16 cellular contexts compared by ENCODE assay signal in the genomic region with DNA sequence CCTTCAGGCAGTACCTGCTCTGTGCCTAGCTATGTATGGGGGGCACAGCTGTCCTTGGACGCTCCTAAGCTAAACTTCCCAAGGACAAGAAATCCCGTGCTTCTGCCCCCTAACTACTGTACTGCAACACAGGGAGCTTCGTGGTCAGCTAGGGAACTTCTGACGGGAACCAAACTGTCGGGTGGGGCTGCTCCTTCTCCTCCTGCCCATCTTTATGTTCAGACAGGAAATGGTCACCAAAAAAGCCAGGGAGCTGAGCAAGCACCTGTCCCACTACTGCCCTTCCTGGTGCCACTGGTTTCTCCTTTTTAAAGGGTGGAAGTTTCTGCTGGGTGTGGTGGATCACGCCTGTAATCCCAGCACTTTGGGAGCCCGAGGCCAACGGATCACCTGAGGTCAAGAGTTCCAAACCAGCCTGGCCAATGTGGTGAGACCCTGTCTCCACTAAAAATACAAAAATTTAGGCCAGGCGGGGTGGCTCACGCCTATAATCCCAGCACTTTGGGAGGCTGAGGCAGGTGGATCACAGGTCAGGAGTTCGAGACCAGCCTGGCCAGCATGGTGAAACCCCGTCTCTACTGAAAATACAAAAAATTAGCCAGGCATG. TPM values are rescaled to one million over a fixed set of nuclear protein-coding genes. Genes with fewer than 3 reads are reported as not detected.
DNase-seq lines count a peak whose midpoint lies in the region; ATAC-seq and TF ChIP-seq lines count a peak whose summit lies in the region.
"Had no signal": no experiment of that assay in that cellular context is flagged by ENCODE, and none has a peak within 500 bp of the region (broad histone marks: within the 10 kb centered on the region; RNA-seq: fewer than 3 reads in every experiment).

No MANE protein-coding gene starts in this region.

- no peaks in the 10 kb centered on the region for H3K27me3 ChIP-seq in esophagus muscularis mucosa
- no peaks in the 10 kb centered on the region for H3K27me3 ChIP-seq in hepatocyte
- H3K27me3 ChIP-seq: dorsolateral prefrontal cortex had no signal

- H3K27me3 Mint-ChIP-seq in osteocyte (ENCODE audit: unreplicated experiment): no peaks in the 10 kb centered on the region
- H3K27me3 Mint-ChIP-seq: natural killer cell treated with Interleukin-12 subunit alpha and Interleukin-12 subunit beta and Interleukin-15 and Interleukin-18, amount 100 ng/mL, for 72 hours had no signal

- intact Hi-C loops in esophagus muscularis mucosa (cut with DNase I) (no loop called here), lower leg skin (cut with DNase I; ENCODE audit: low total_unique reads) (no loop called here)

- DNase-seq in A172 (ENCODE audit: low spot score): peak; percentile 54
- DNase-seq in M059J (ENCODE audit: low read depth): peak; percentile 31
- no peak for DNase-seq in esophagus muscularis mucosa (ENCODE audit: extremely low spot score)
- no peak for DNase-seq in osteocyte (ENCODE audit: extremely low spot score, unreplicated experiment)
- DNase-seq in lower leg skin (ENCODE audit: low spot score in 2 of 2): no peak
- DNase-seq in NCI-H2196 (lab: John Stamatoyannopoulos, UW; ENCODE audit: unreplicated experiment): no peak
- DNase-seq in hepatocyte (ENCODE audit: low spot score): no peak
- DNase-seq: activated CD4-positive, alpha-beta T cell treated with anti-CD3 and anti-CD28 coated beads, Interleukin-2, amount 50 U/mL, for 1 hour; DMS 273 treated with DMSO at 0.1 percent for 48 hours; dorsolateral prefrontal cortex; NCI-H2029 treated with DMSO at 0.1 percent for 48 hours; NCI-H748 treated with DMSO at 0.1 percent for 48 hours had no signal

- TF ChIP-seq POLR2A in esophagus muscularis mucosa (IDR thresholded peaks at IDR 0.05; ENCODE audit: low read depth) (no peak), lower leg skin (IDR thresholded peaks at IDR 0.05) (no peak)

- peak overlapping the region; percentile 82 for H3K27ac Mint-ChIP-seq in osteocyte (ENCODE audit: unreplicated experiment)
- H3K27ac Mint-ChIP-seq: T-helper 2 cell treated with Interferon-gamma antibody and Interleukin-4, amounts not matched to agents 5 μg/mL and 100 μg/mL, for 36 hours had no signal

- TF ChIP-seq CTCF in esophagus muscularis mucosa (IDR thresholded peaks at IDR 0.05) (no peak), osteocyte (IDR thresholded peaks at IDR 0.05) (no peak), lower leg skin (IDR thresholded peaks at IDR 0.05) (no peak), hepatocyte (IDR thresholded peaks at IDR 0.05; ENCODE audit: poor library complexity) (no peak)

- peaks cover 97 to 100% (median 100%) of the 10 kb centered on the region in 4 donors for H3K4me1 ChIP-seq in esophagus muscularis mucosa
- peaks cover 56% of the 10 kb centered on the region for H3K4me1 ChIP-seq in hepatocyte (ENCODE audit: insufficient read depth)

- no peaks in the 10 kb centered on the region for H3K9me2 ChIP-seq in hepatocyte (replicated peaks; ENCODE audit: insufficient read depth)

- no peak overlapping the region for H3K4me3 ChIP-seq in esophagus muscularis mucosa
- H3K4me3 ChIP-seq in lower leg skin (ENCODE audit: low read depth, poor library complexity, severe bottlenecking): no peak overlapping the region
- H3K4me3 ChIP-seq in hepatocyte: no peak overlapping the region
- H3K4me3 ChIP-seq: dorsolateral prefrontal cortex had no signal

- H3K27ac ChIP-seq in esophagus muscularis mucosa (replicated peaks in 1 of 4) (peak overlapping the region; percentile 86 to 95 (median 91)), hepatocyte (no peak overlapping the region)

- H3K9me3 ChIP-seq in esophagus muscularis mucosa (no peaks in the 10 kb centered on the region), hepatocyte (ENCODE audit: low read depth) (no peaks in the 10 kb centered on the region)

- H3K9me3 Mint-ChIP-seq in osteocyte (ENCODE audit: unreplicated experiment): no peaks in the 10 kb centered on the region
- H3K9me3 Mint-ChIP-seq: natural killer cell treated with Interleukin-12 subunit alpha and Interleukin-12 subunit beta and Interleukin-15 and Interleukin-18, amount 100 ng/mL, for 72 hours; T-helper 2 cell treated with Interferon-gamma antibody and Interleukin-4, amounts not matched to agents 5 μg/mL and 100 μg/mL, for 36 hours had no signal

- H3K36me3 Mint-ChIP-seq in osteocyte (ENCODE audit: unreplicated experiment): no peaks in the 10 kb centered on the region
- H3K36me3 Mint-ChIP-seq: natural killer cell treated with Interleukin-12 subunit alpha and Interleukin-12 subunit beta and Interleukin-15 and Interleukin-18, amount 100 ng/mL, for 72 hours had no signal

- H3K4me3 Mint-ChIP-seq in osteocyte (ENCODE audit: unreplicated experiment): no peak overlapping the region
- H3K4me3 Mint-ChIP-seq: natural killer cell treated with Interleukin-12 subunit alpha and Interleukin-12 subunit beta and Interleukin-15 and Interleukin-18, amount 100 ng/mL, for 72 hours; T-helper 2 cell treated with Interferon-gamma antibody and Interleukin-4, amounts not matched to agents 5 μg/mL and 100 μg/mL, for 36 hours had no signal

- H3K79me2 ChIP-seq in hepatocyte: peaks cover 91% of the 10 kb centered on the region

- no peak overlapping the region for H2AFZ ChIP-seq in hepatocyte

- no peak for TF ChIP-seq EP300 in esophagus muscularis mucosa (IDR thresholded peaks at IDR 0.05)

- H3K36me3 ChIP-seq in esophagus muscularis mucosa (peaks cover 0 to 9% (median 0%) of the 10 kb centered on the region in 4 donors), hepatocyte (replicated peaks; ENCODE audit: insufficient read depth, low read depth) (no peaks in the 10 kb centered on the region)

- peaks cover 76% of the 10 kb centered on the region for H3K4me1 Mint-ChIP-seq in osteocyte (ENCODE audit: unreplicated experiment)

- no peak overlapping the region for H3K4me2 ChIP-seq in hepatocyte

- 81% methylated on average over 10 of the region's 12 CpGs for WGBS in esophagus muscularis mucosa
- WGBS in lower leg skin, 2 donors: 71 to 74% methylated on average over 12 of the region's 12 CpGs
- WGBS in hepatocyte (ENCODE audit: low lambda C conversion rate, missing lambda C conversion rate): 89% methylated on average over 12 of the region's 12 CpGs

- no peak for ATAC-seq in GM18867 (IDR thresholded peaks at IDR 0.05; ENCODE audit: unreplicated experiment)
- ATAC-seq: natural killer cell treated with Interleukin-12 subunit alpha and Interleukin-12 subunit beta and Interleukin-15 and Interleukin-18, amount 100 ng/mL, for 72 hours; sciatic nerve had no signal

- H4K20me1 ChIP-seq in hepatocyte (ENCODE audit: insufficient read depth, poor library complexity, severe bottlenecking): peaks cover 39% of the 10 kb centered on the region

RNA-seq across cellular contexts. Expression of gene PXN, which starts 26.6 kb away (rescaled TPM):
- 136 and 156 TPM in 2 replicates for total RNA-seq in A172 (2014; rRNA removed; shearing (Covaris generic))
- 77.5 and 110 TPM in 2 replicates for total RNA-seq in M059J (2014; rRNA removed; shearing (Covaris generic))
- total RNA-seq in esophagus muscularis mucosa: 10 to 100 TPM; 51.9 to 89.4 (median 71.9) TPM
- 76.7 and 79.9 TPM in 2 replicates for total RNA-seq in osteocyte
- total RNA-seq in lower leg skin: 10 to 100 TPM; 36.3 to 54.0 (median 49.8) TPM
- 26.7 and 30.4 TPM in 2 replicates for total RNA-seq in hepatocyte
- polyA plus RNA-seq in hepatocyte: 61.7 and 69.3 TPM in 2 replicates

RNA-seq across cellular contexts. Expression of gene RPLP0, which starts 38.0 kb away (rescaled TPM):
- 2,135 and 2,569 TPM in 2 replicates for total RNA-seq in A172 (2014; rRNA removed; shearing (Covaris generic))
- 1,663 and 2,281 TPM in 2 replicates for total RNA-seq in M059J (2014; rRNA removed; shearing (Covaris generic))
- total RNA-seq in esophagus muscularis mucosa (1,000 to 10,000 TPM; 2,092 to 2,985 (median 2,271) TPM), osteocyte (2,037 TPM in 2 replicates), lower leg skin (1,000 to 10,000 TPM; 2,664 to 4,654 (median 3,612) TPM), hepatocyte (3,730 and 3,982 TPM in 2 replicates)
- polyA plus RNA-seq in hepatocyte: 775 and 798 TPM in 2 replicates

RNA-seq across cellular contexts. Expression of gene GCN1, which starts 44.4 kb away (rescaled TPM):
- 41.5 and 43.4 TPM in 2 replicates for total RNA-seq in A172 (2014; rRNA removed; shearing (Covaris generic))
- total RNA-seq in M059J (2014; rRNA removed; shearing (Covaris generic)): 29.3 and 61.8 TPM in 2 replicates
- total RNA-seq in esophagus muscularis mucosa (10 to 100 TPM; 38.6 to 94.6 (median 49.3) TPM), osteocyte (106 and 115 TPM in 2 replicates), lower leg skin (100 to 1,000 TPM in 1 of 4 donors, 10 to 100 TPM in 3; 37.8 to 115 (median 50.8) TPM), hepatocyte (37.4 and 197 TPM in 2 replicates)
- polyA plus RNA-seq in hepatocyte: 27.6 and 28.2 TPM in 2 replicates

RNA-seq across cellular contexts. Expression of gene RNU4-2, which starts 52.8 kb away (rescaled TPM):
- total RNA-seq in A172 (2014; rRNA removed; shearing (Covaris generic)): under 0.01 TPM in 2 replicates
- total RNA-seq in M059J (2014; rRNA removed; shearing (Covaris generic)): under 0.01 TPM in 1 of 2 replicates, not detected in the other
- total RNA-seq in esophagus muscularis mucosa (under 1 TPM in 2 of 4 donors, not detected in 2; under 0.01 TPM), osteocyte (6,059 and 6,780 TPM in 2 replicates), lower leg skin (under 1 TPM in 2 of 4 donors, not detected in 2; under 0.01 TPM), hepatocyte (under 0.01 TPM in 2 replicates)
- polyA plus RNA-seq in hepatocyte: not detected in 2 replicates

RNA-seq across cellular contexts. Expression of gene RNU4-1, which starts 54.1 kb away (rescaled TPM):
- under 0.01 TPM in 2 replicates for total RNA-seq in A172 (2014; rRNA removed; shearing (Covaris generic))
- under 0.01 TPM in 1 of 2 replicates, not detected in the other for total RNA-seq in M059J (2014; rRNA removed; shearing (Covaris generic))
- total RNA-seq in esophagus muscularis mucosa (under 1 TPM in 2 of 4 donors, not detected in 2; under 0.01 TPM), osteocyte (2,875 and 3,252 TPM in 2 replicates), lower leg skin (under 1 TPM in 2 of 4 donors, not detected in 2; under 0.01 TPM), hepatocyte (under 0.01 TPM in 2 replicates)
- not detected in 2 replicates for polyA plus RNA-seq in hepatocyte

Comparison
In these comparisons a context has a peak if more than half of its experiments do, and no peak if none do; other contexts are left out.
1. DNase-seq: peak in A172 (single experiment) and M059J (single experiment); none in esophagus muscularis mucosa (single experiment), osteocyte (single experiment), lower leg skin (0 of 2), NCI-H2196 (single experiment) and hepatocyte (single experiment).